ENCODE assay signal across 9 cellular contexts in genomic region chr3:42247576-42248027, GRCh38. TPM values are rescaled to one million over a fixed set of nuclear protein-coding genes. Genes with fewer than 3 reads are reported as not detected.
DNase-seq lines count a peak whose midpoint lies in the region; ATAC-seq and TF ChIP-seq lines count a peak whose summit lies in the region.
"Had no signal": no experiment of that assay in that cellular context is flagged by ENCODE, and none has a peak within 500 bp of the region (broad histone marks: within the 10 kb centered on the region; RNA-seq: fewer than 3 reads in every experiment).

No MANE protein-coding gene starts in this region.

- no peaks in the 10 kb centered on the region for H3K9me2 ChIP-seq in hepatocyte (replicated peaks; ENCODE audit: insufficient read depth)

- WGBS in hepatocyte (ENCODE audit: low lambda C conversion rate, missing lambda C conversion rate) = 11% methylated on average over 9 of the region's 9 CpGs

- peaks cover 0 to 2% (median 0%) of the 10 kb centered on the region in 7 donors for H3K9me3 Mint-ChIP-seq in CD14-positive monocyte
- H3K9me3 Mint-ChIP-seq: IgD-negative memory B cell had no signal

- H2AFZ ChIP-seq in hepatocyte = no peak overlapping the region

- H3K4me3 Mint-ChIP-seq in CD14-positive monocyte = no peak overlapping the region
- H3K4me3 Mint-ChIP-seq: IgD-negative memory B cell had no signal

- peaks cover 3% of the 10 kb centered on the region for H3K4me1 Mint-ChIP-seq in CD14-positive monocyte

- no peak overlapping the region for H3K4me2 ChIP-seq in hepatocyte

- H3K9me3 ChIP-seq in hepatocyte (ENCODE audit: low read depth) = no peaks in the 10 kb centered on the region

- H4K20me1 ChIP-seq in hepatocyte (ENCODE audit: insufficient read depth, poor library complexity, severe bottlenecking) = no peaks in the 10 kb centered on the region

- intact Hi-C loops in CD14-positive monocyte (cut with micrococcal nuclease) = loop anchor here (5.0 to 10.0 kb wide), 2 partner anchors 195 to 297 kb away; no protein-coding TSS in a partner anchor
- intact Hi-C loops in posterior vena cava (cut with DNase I) = loop anchor here (5.0 kb wide), 2 partner anchors 195 to 200 kb away; no protein-coding TSS in a partner anchor

- no peaks in the 10 kb centered on the region for H3K36me3 ChIP-seq in hepatocyte (replicated peaks; ENCODE audit: insufficient read depth, low read depth)

- no peaks in the 10 kb centered on the region for H3K79me2 ChIP-seq in hepatocyte

- peaks cover 7 to 16% (median 13%) of the 10 kb centered on the region in 3 donors for H3K27me3 Mint-ChIP-seq in CD14-positive monocyte (ENCODE audit: low read depth in 3 of 3)

- ATAC-seq in GM19395 (IDR thresholded peaks at IDR 0.05; ENCODE audit: unreplicated experiment) = peak; percentile 78

- H3K27ac Mint-ChIP-seq in CD14-positive monocyte = no peak overlapping the region
- H3K27ac Mint-ChIP-seq: IgD-negative memory B cell had no signal

- no peaks in the 10 kb centered on the region for H3K4me1 ChIP-seq in hepatocyte (ENCODE audit: insufficient read depth)

- H3K27ac ChIP-seq in hepatocyte = no peak overlapping the region

- peaks cover 32% of the 10 kb centered on the region for H3K27me3 ChIP-seq in hepatocyte

- TF ChIP-seq CTCF in CD14-positive monocyte (IDR thresholded peaks at IDR 0.05) (peak; percentile 77), hepatocyte (IDR thresholded peaks at IDR 0.05; ENCODE audit: poor library complexity) (peak; percentile 87)

- DNase-seq in CD14-positive monocyte (ENCODE audit: low spot score) = no peak
- DNase-seq in M059J (ENCODE audit: low read depth) = peak; percentile 45
- peak in 4 of 5 donors; percentile 25 to 60 (median 49) for DNase-seq in T-helper 1 cell
- peak; percentile 35 for DNase-seq in amniotic stem cell (lab: John Stamatoyannopoulos, UW)
- DNase-seq in hepatocyte (ENCODE audit: low spot score) = peak; percentile 78
- DNase-seq in stimulated activated CD4-positive, alpha-beta T cell treated with anti-CD3 and anti-CD28 coated beads, Interleukin-12 subunit alpha, Interleukin-12 subunit beta, amount 100 ng/mL, for 24 hours (ENCODE audit: low read depth in 2 of 2) = peak; percentile 26 to 46
- DNase-seq in posterior vena cava (ENCODE audit: low spot score) = no peak

- H3K36me3 Mint-ChIP-seq in CD14-positive monocyte = no peaks in the 10 kb centered on the region

- H3K4me3 ChIP-seq in hepatocyte = no peak overlapping the region

RNA-seq across cellular contexts. Expression of gene CCK, which starts 18.4 kb away (rescaled TPM):
- polyA plus RNA-seq in CD14-positive monocyte (not detected), hepatocyte (0.32 TPM in 1 of 2 replicates, not detected in the other)
- total RNA-seq in M059J (2014; rRNA removed; shearing (Covaris generic)) = not detected in 2 replicates
- total RNA-seq in hepatocyte (0.97 TPM in 1 of 2 replicates, not detected in the other), posterior vena cava (not detected)
- polyA plus RNA-seq: IgD-negative memory B cell had no signal

Comparison
In these comparisons a context has a peak if more than half of its experiments do, and no peak if none do; other contexts are left out.
1. DNase-seq: peak in M059J (single experiment), T-helper 1 cell (4 of 5), amniotic stem cell (single experiment), hepatocyte (single experiment) and stimulated activated CD4-positive, alpha-beta T cell treated with anti-CD3 and anti-CD28 coated beads, Interleukin-12 subunit alpha, Interleukin-12 subunit beta, amount 100 ng/mL, for 24 hours (2 of 2); none in CD14-positive monocyte (single experiment) and posterior vena cava (single experiment).